8 cellular contexts compared by ENCODE assay signal in the genomic region with DNA sequence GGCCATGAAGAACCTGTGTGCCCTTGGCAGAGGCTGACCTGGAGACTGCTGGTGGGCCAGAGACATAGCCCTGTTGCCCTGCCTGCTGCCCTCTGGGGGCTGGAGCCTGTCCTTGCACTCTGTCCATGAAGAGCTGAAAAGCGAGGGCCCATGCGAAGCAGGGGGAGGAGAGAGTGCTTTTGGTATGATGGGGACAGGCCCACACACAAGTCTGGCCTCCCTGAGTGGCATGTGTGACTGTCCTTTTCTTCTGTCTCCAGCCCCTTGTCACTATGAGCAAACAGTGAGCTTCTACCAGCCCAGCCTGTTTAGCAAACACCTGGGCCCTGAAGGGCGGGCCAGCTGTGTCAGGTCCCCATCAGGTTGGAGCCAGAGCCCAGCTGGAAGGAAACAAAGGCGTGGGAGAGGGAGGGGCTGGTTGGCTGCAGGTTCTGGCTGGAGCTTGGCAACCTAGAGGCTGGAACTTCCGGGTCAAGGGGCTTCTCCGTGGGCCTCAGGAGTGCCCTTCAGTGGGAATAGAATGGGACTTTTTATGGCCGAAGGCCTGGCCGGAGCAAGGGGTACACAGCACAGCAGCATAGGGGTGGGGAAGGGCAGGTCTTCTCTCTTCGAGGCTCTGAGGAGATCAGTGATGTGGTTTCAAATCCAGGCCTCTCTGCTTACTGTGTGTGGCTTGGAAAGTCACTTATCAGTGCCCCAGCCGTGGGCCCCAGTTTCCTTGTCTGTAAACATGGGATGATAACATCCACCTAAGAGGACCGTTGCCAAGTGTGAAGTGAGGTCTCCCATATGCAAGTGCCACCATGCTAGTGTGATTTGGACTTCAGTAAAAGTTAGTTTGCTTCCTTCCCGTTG. TPM values are rescaled to one million over a fixed set of nuclear protein-coding genes. Genes with fewer than 3 reads are reported as not detected.
DNase-seq lines count a peak whose midpoint lies in the region; ATAC-seq, FAIRE-seq and TF ChIP-seq lines count a peak whose summit lies in the region.

No MANE protein-coding gene starts in this region.

- H3K27ac ChIP-seq in kidney (ENCODE audit: low read depth in 2 of 2, low read length in 2 of 2) = no peak overlapping the region
- H3K27ac ChIP-seq in suprapubic skin = peak overlapping the region; percentile 60

- intact Hi-C loops in Right ventricle myocardium superior (cut with DNase I) = loop anchor here (5.0 kb wide), 1 partner anchor 52 kb away; no protein-coding TSS in a partner anchor
- intact Hi-C loops in Right ventricle myocardium inferior (cut with DNase I) = no loop called here
- intact Hi-C loops in kidney (cut with DNase I) = no loop called here

- no peak for TF ChIP-seq EP300 in suprapubic skin (IDR thresholded peaks at IDR 0.05)

- FAIRE-seq in kidney (lab: Jason Lieb, UNC) = no peak

- no peak overlapping the region for H3K9ac ChIP-seq in kidney (ENCODE audit: low read length in 2 of 2)

- TF ChIP-seq CTCF in kidney (IDR thresholded peaks at IDR 0.05; ENCODE audit: borderline replicate concordance, extremely low read depth, insufficient read depth) (peak; percentile 41), suprapubic skin (IDR thresholded peaks at IDR 0.05) (peak in 1 of 2 donors; percentile 25)

- no peaks in the 10 kb centered on the region for H3K9me3 ChIP-seq in kidney (ENCODE audit: control insufficient read depth in 1 of 2, low read length in 2 of 2)
- no peaks in the 10 kb centered on the region for H3K9me3 ChIP-seq in suprapubic skin

- H3K4me3 Mint-ChIP-seq in activated naive CD8-positive, alpha-beta T cell treated with anti-CD3 and anti-CD28 coated beads, Interleukin-2, amount 50 U/mL, for 24 hours = no peak overlapping the region

- H3K4me3 ChIP-seq in kidney (ENCODE audit: low read length in 2 of 2) = no peak overlapping the region
- H3K4me3 ChIP-seq in suprapubic skin = no peak overlapping the region

- 69% methylated on average over 10 of the region's 12 CpGs for WGBS in suprapubic skin

- no peaks in the 10 kb centered on the region for H3K36me3 ChIP-seq in kidney (ENCODE audit: control insufficient read depth in 1 of 2, insufficient read depth in 2 of 2, low read length in 2 of 2)
- no peaks in the 10 kb centered on the region for H3K36me3 ChIP-seq in suprapubic skin

- H3K27me3 ChIP-seq in suprapubic skin = no peaks in the 10 kb centered on the region

- H3K4me1 ChIP-seq in kidney (ENCODE audit: control insufficient read depth in 1 of 2, insufficient read depth in 1 of 2, low read depth in 1 of 2, low read length in 2 of 2) (peaks cover 3 to 6% of the 10 kb centered on the region in 2 donors), suprapubic skin (peaks cover 63% of the 10 kb centered on the region)

- peak overlapping the region; percentile 30 for H3K27ac Mint-ChIP-seq in activated naive CD8-positive, alpha-beta T cell treated with anti-CD3 and anti-CD28 coated beads, Interleukin-2, amount 50 U/mL, for 24 hours

- no peaks in the 10 kb centered on the region for H3K27me3 Mint-ChIP-seq in activated naive CD8-positive, alpha-beta T cell treated with anti-CD3 and anti-CD28 coated beads, Interleukin-2, amount 50 U/mL, for 24 hours

- peak; percentile 38 for ATAC-seq in Right ventricle myocardium superior (ENCODE audit: poor library complexity)
- ATAC-seq in Right ventricle myocardium inferior = no peak
- ATAC-seq in HG02763 (IDR thresholded peaks at IDR 0.05; ENCODE audit: unreplicated experiment) = peak; percentile 70
- ATAC-seq in activated naive CD8-positive, alpha-beta T cell treated with anti-CD3 and anti-CD28 coated beads, Interleukin-2, amount 50 U/mL, for 24 hours = peak; percentile 76

- DNase-seq in Right ventricle myocardium superior (no peak), Right ventricle myocardium inferior (ENCODE audit: missing footprints) (no peak), NCI-H774 (lab: John Stamatoyannopoulos, UW) (peak; percentile 66), kidney (no peak), suprapubic skin (ENCODE audit: low spot score in 2 of 2) (peak in 1 of 2 donors; percentile 62), GM19240 (ENCODE audit: insufficient read length, low spot score) (no peak)
- DNase-seq in activated naive CD8-positive, alpha-beta T cell treated with anti-CD3 and anti-CD28 coated beads, Interleukin-2, amount 50 U/mL, for 24 hours = peak; percentile 35

- H3K9me3 Mint-ChIP-seq in activated naive CD8-positive, alpha-beta T cell treated with anti-CD3 and anti-CD28 coated beads, Interleukin-2, amount 50 U/mL, for 24 hours = no peaks in the 10 kb centered on the region

- no peak for TF ChIP-seq POLR2A in suprapubic skin (IDR thresholded peaks at IDR 0.05)

- H3K36me3 Mint-ChIP-seq in activated naive CD8-positive, alpha-beta T cell treated with anti-CD3 and anti-CD28 coated beads, Interleukin-2, amount 50 U/mL, for 24 hours (ENCODE audit: low read depth) = peaks cover 2% of the 10 kb centered on the region

- H3K4me1 Mint-ChIP-seq in activated naive CD8-positive, alpha-beta T cell treated with anti-CD3 and anti-CD28 coated beads, Interleukin-2, amount 50 U/mL, for 24 hours = no peaks in the 10 kb centered on the region

RNA-seq across cellular contexts. Expression of gene QSOX1, which starts 14.3 kb away (rescaled TPM):
- total RNA-seq in Right ventricle myocardium superior (97.8 TPM), Right ventricle myocardium inferior (97.7 TPM), kidney (111 TPM), suprapubic skin (10 to 100 TPM; 56.6 to 66.1 (median 61.5) TPM)
- 94.5 TPM for polyA plus RNA-seq in kidney (ENCODE audit: insufficient read depth, low read depth, low replicate concordance)

Comparison
In these comparisons a context has a peak if more than half of its experiments do, and no peak if none do; other contexts are left out.
1. DNase-seq: peak in NCI-H774 (single experiment) and activated naive CD8-positive, alpha-beta T cell treated with anti-CD3 and anti-CD28 coated beads, Interleukin-2, amount 50 U/mL, for 24 hours (single experiment); none in Right ventricle myocardium superior (single experiment), Right ventricle myocardium inferior (single experiment), kidney (single experiment) and GM19240 (single experiment).